1 cellular context compared by ENCODE assay signal in the genomic region with DNA sequence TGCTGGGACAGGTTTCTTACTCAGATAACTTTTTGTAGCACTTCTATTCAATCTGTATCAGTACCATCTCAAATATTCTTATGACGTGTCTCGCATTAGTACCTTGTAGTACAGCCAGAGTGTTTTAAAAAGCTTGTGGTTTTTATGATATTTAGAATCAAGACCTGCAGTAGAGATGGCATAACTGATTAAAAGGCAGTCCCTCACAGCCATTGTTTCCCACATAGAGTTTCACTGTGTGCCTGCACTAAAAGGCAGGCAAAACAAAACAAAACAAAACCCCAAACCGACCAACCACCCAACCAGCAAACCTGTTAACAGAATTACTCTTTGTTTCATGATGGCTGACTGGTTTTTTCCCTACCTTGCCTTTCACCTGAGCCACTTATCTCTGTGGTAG.
TF ChIP-seq lines count a peak whose summit lies in the region.

No MANE protein-coding gene starts in this region.

TF ChIP-seq in H1, 55 proteins besides CTCF, POLR2A, EP300 and RAD21 (continued from another document):
- TF ChIP-seq, protein P1, sequence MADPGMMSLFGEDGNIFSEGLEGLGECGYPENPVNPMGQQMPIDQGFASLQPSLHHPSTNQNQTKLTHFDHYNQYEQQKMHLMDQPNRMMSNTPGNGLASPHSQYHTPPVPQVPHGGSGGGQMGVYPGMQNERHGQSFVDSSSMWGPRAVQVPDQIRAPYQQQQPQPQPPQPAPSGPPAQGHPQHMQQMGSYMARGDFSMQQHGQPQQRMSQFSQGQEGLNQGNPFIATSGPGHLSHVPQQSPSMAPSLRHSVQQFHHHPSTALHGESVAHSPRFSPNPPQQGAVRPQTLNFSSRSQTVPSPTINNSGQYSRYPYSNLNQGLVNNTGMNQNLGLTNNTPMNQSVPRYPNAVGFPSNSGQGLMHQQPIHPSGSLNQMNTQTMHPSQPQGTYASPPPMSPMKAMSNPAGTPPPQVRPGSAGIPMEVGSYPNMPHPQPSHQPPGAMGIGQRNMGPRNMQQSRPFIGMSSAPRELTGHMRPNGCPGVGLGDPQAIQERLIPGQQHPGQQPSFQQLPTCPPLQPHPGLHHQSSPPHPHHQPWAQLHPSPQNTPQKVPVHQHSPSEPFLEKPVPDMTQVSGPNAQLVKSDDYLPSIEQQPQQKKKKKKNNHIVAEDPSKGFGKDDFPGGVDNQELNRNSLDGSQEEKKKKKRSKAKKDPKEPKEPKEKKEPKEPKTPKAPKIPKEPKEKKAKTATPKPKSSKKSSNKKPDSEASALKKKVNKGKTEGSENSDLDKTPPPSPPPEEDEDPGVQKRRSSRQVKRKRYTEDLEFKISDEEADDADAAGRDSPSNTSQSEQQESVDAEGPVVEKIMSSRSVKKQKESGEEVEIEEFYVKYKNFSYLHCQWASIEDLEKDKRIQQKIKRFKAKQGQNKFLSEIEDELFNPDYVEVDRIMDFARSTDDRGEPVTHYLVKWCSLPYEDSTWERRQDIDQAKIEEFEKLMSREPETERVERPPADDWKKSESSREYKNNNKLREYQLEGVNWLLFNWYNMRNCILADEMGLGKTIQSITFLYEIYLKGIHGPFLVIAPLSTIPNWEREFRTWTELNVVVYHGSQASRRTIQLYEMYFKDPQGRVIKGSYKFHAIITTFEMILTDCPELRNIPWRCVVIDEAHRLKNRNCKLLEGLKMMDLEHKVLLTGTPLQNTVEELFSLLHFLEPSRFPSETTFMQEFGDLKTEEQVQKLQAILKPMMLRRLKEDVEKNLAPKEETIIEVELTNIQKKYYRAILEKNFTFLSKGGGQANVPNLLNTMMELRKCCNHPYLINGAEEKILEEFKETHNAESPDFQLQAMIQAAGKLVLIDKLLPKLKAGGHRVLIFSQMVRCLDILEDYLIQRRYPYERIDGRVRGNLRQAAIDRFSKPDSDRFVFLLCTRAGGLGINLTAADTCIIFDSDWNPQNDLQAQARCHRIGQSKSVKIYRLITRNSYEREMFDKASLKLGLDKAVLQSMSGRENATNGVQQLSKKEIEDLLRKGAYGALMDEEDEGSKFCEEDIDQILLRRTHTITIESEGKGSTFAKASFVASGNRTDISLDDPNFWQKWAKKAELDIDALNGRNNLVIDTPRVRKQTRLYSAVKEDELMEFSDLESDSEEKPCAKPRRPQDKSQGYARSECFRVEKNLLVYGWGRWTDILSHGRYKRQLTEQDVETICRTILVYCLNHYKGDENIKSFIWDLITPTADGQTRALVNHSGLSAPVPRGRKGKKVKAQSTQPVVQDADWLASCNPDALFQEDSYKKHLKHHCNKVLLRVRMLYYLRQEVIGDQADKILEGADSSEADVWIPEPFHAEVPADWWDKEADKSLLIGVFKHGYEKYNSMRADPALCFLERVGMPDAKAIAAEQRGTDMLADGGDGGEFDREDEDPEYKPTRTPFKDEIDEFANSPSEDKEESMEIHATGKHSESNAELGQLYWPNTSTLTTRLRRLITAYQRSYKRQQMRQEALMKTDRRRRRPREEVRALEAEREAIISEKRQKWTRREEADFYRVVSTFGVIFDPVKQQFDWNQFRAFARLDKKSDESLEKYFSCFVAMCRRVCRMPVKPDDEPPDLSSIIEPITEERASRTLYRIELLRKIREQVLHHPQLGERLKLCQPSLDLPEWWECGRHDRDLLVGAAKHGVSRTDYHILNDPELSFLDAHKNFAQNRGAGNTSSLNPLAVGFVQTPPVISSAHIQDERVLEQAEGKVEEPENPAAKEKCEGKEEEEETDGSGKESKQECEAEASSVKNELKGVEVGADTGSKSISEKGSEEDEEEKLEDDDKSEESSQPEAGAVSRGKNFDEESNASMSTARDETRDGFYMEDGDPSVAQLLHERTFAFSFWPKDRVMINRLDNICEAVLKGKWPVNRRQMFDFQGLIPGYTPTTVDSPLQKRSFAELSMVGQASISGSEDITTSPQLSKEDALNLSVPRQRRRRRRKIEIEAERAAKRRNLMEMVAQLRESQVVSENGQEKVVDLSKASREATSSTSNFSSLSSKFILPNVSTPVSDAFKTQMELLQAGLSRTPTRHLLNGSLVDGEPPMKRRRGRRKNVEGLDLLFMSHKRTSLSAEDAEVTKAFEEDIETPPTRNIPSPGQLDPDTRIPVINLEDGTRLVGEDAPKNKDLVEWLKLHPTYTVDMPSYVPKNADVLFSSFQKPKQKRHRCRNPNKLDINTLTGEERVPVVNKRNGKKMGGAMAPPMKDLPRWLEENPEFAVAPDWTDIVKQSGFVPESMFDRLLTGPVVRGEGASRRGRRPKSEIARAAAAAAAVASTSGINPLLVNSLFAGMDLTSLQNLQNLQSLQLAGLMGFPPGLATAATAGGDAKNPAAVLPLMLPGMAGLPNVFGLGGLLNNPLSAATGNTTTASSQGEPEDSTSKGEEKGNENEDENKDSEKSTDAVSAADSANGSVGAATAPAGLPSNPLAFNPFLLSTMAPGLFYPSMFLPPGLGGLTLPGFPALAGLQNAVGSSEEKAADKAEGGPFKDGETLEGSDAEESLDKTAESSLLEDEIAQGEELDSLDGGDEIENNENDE (IDR thresholded peaks at IDR 0.05; ENCODE audit: insufficient replicate concordance, low read length), result no peak
- TF ChIP-seq POU5F1 (IDR thresholded peaks at IDR 0.05; ENCODE audit: low read depth, low read length) (no peak), SIX5 (IDR thresholded peaks at IDR 0.05; ENCODE audit: low read depth, low read length) (no peak), YY1 (IDR thresholded peaks at IDR 0.05; ENCODE audit: low read depth, low read length) (no peak), TEAD4 (IDR thresholded peaks at IDR 0.05; ENCODE audit: low read depth, low read length) (no peak), SP1 (IDR thresholded peaks at IDR 0.05; ENCODE audit: low read depth, low read length) (no peak), ASH2L (IDR thresholded peaks at IDR 0.05; ENCODE audit: low read length) (no peak), HDAC2 (IDR thresholded peaks at IDR 0.05; ENCODE audit: borderline replicate concordance in 1 of 2, low read depth in 2 of 2, low read length in 2 of 2) (no peak), CEBPB (IDR thresholded peaks at IDR 0.05; ENCODE audit: low read depth, low read length) (no peak), FOSL1 (IDR thresholded peaks at IDR 0.05; ENCODE audit: insufficient read depth, low read depth, low read length) (no peak), KDM5A (IDR thresholded peaks at IDR 0.05; ENCODE audit: low read length) (no peak), JUN (IDR thresholded peaks at IDR 0.05; ENCODE audit: low read depth, low read length) (no peak), CTBP2 (IDR thresholded peaks at IDR 0.05; ENCODE audit: borderline replicate concordance, insufficient read depth, insufficient read length, low read length) (no peak), NRF1 (IDR thresholded peaks at IDR 0.05; ENCODE audit: low read depth, low read length) (no peak), RFX5 (IDR thresholded peaks at IDR 0.05; ENCODE audit: borderline replicate concordance, low read depth, low read length) (no peak)
